In genomic region chr18:47404845-47405244, GRCh38 we compare ENCODE assay signal across 1 cellular context.
TF ChIP-seq lines count a peak whose summit lies in the region.

No MANE protein-coding gene starts in this region.

TF ChIP-seq in GM23338, 12 proteins besides CTCF, POLR2A, EP300 and RAD21 (continued from another document):
- TF ChIP-seq, protein P1, sequence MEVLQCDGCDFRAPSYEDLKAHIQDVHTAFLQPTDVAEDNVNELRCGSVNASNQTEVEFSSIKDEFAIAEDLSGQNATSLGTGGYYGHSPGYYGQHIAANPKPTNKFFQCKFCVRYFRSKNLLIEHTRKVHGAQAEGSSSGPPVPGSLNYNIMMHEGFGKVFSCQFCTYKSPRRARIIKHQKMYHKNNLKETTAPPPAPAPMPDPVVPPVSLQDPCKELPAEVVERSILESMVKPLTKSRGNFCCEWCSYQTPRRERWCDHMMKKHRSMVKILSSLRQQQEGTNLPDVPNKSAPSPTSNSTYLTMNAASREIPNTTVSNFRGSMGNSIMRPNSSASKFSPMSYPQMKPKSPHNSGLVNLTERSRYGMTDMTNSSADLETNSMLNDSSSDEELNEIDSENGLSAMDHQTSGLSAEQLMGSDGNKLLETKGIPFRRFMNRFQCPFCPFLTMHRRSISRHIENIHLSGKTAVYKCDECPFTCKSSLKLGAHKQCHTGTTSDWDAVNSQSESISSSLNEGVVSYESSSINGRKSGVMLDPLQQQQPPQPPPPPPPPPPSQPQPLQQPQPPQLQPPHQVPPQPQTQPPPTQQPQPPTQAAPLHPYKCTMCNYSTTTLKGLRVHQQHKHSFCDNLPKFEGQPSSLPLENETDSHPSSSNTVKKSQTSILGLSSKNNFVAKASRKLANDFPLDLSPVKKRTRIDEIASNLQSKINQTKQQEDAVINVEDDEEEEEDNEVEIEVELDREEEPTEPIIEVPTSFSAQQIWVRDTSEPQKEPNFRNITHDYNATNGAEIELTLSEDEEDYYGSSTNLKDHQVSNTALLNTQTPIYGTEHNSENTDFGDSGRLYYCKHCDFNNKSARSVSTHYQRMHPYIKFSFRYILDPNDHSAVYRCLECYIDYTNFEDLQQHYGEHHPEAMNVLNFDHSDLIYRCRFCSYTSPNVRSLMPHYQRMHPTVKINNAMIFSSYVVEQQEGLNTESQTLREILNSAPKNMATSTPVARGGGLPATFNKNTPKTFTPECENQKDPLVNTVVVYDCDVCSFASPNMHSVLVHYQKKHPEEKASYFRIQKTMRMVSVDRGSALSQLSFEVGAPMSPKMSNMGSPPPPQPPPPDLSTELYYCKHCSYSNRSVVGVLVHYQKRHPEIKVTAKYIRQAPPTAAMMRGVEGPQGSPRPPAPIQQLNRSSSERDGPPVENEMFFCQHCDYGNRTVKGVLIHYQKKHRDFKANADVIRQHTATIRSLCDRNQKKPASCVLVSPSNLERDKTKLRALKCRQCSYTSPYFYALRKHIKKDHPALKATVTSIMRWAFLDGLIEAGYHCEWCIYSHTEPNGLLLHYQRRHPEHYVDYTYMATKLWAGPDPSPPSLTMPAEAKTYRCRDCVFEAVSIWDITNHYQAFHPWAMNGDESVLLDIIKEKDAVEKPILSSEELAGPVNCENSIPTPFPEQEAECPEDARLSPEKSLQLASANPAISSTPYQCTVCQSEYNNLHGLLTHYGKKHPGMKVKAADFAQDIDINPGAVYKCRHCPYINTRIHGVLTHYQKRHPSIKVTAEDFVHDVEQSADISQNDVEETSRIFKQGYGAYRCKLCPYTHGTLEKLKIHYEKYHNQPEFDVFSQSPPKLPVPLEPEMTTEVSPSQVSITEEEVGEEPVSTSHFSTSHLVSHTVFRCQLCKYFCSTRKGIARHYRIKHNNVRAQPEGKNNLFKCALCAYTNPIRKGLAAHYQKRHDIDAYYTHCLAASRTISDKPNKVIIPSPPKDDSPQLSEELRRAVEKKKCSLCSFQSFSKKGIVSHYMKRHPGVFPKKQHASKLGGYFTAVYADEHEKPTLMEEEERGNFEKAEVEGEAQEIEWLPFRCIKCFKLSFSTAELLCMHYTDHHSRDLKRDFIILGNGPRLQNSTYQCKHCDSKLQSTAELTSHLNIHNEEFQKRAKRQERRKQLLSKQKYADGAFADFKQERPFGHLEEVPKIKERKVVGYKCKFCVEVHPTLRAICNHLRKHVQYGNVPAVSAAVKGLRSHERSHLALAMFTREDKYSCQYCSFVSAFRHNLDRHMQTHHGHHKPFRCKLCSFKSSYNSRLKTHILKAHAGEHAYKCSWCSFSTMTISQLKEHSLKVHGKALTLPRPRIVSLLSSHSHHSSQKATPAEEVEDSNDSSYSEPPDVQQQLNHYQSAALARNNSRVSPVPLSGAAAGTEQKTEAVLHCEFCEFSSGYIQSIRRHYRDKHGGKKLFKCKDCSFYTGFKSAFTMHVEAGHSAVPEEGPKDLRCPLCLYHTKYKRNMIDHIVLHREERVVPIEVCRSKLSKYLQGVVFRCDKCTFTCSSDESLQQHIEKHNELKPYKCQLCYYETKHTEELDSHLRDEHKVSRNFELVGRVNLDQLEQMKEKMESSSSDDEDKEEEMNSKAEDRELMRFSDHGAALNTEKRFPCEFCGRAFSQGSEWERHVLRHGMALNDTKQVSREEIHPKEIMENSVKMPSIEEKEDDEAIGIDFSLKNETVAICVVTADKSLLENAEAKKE (CRISPR knock-in tag; IDR thresholded peaks at IDR 0.05): no peak
- TF ChIP-seq EZH2phosphoT487 (IDR thresholded peaks at IDR 0.05; ENCODE audit: unreplicated experiment) (no peak), EZH2 (IDR thresholded peaks at IDR 0.05; ENCODE audit: low read depth, unreplicated experiment) (no peak), REST (IDR thresholded peaks at IDR 0.05; ENCODE audit: unreplicated experiment) (no peak), POLR2AphosphoS5 (IDR thresholded peaks at IDR 0.05; ENCODE audit: low read depth) (no peak)
- TF ChIP-seq, protein P2, sequence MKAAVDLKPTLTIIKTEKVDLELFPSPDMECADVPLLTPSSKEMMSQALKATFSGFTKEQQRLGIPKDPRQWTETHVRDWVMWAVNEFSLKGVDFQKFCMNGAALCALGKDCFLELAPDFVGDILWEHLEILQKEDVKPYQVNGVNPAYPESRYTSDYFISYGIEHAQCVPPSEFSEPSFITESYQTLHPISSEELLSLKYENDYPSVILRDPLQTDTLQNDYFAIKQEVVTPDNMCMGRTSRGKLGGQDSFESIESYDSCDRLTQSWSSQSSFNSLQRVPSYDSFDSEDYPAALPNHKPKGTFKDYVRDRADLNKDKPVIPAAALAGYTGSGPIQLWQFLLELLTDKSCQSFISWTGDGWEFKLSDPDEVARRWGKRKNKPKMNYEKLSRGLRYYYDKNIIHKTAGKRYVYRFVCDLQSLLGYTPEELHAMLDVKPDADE (IDR thresholded peaks at IDR 0.05): no peak
TF ChIP-seq in GM23338: peak in this region for 0.
